In the genomic region with DNA sequence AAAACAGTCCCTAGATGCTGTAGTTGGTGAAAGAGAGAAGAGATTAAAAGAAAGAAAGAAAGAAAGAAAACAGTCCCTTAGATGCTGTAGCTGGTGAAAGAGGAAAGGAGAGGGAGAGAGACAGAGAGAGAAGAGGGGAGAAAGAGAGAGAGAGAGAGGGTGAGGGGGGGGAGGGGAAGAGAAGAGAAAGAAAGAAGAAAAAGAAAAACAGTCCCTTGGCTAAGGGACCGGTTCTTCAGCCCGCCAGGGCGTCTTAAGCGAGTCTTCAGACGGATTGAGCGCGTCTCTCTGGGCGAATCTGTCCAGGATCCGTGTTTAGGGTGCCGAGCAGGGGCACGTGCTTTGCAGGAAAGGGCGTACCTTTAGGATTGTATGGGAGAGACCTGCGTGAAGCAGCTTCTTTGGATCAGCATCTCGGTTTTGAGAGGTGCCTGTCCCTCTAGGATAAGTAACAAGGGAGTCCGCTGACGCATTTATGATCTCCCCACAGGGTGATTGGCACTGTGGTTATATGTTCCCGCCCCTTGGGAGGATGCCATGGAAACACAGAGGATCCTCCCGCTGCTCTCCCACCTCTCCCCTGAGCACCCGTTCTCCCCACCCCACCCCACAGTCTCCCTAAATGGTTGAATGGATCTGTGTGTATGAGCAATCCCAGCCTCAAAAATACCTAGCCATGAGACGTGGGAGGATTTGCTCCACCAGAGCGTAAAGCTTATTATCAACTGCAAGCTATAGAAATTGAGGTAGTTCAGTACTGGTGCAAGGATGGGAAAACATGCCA, we compare ENCODE assay signal across 8 cellular contexts. TPM values are rescaled to one million over a fixed set of nuclear protein-coding genes. Genes with fewer than 3 reads are reported as not detected.
A peak's percentile ranks its signal among the peaks of the same experiment; 100 is the strongest.
DNase-seq lines count a peak whose midpoint lies in the region; ATAC-seq, FAIRE-seq and TF ChIP-seq lines count a peak whose summit lies in the region.

No MANE protein-coding gene starts in this region.

- TF ChIP-seq POLR2A in Raji (IDR thresholded peaks at IDR 0.05; ENCODE audit: insufficient read depth, low read depth, low read length) (peak; percentile 64), spleen (IDR thresholded peaks at IDR 0.05) (no peak)

- no peak for ATAC-seq in HG02970 (IDR thresholded peaks at IDR 0.05; ENCODE audit: low FRiP score, unreplicated experiment)

- peak overlapping the region; percentile 60 for H3K27ac ChIP-seq in HUES48 (ENCODE audit: low read depth, low read length)
- peak overlapping the region; percentile 51 to 59 for H3K27ac ChIP-seq in kidney (ENCODE audit: low read depth in 2 of 2, low read length in 2 of 2)
- peak overlapping the region; percentile 93 to 99 (median 97) for H3K27ac ChIP-seq in spleen

- TF ChIP-seq CTCF in kidney (IDR thresholded peaks at IDR 0.05; ENCODE audit: borderline replicate concordance, extremely low read depth, insufficient read depth) (no peak), spleen (IDR thresholded peaks at IDR 0.05 in 8 of 11, conservative IDR thresholded peaks at IDR 0.05 in 3 of 11) (no peak)

- no peaks in the 10 kb centered on the region for H3K27me3 ChIP-seq in HUES48 (ENCODE audit: control insufficient read depth, insufficient read depth, low read length)
- H3K27me3 ChIP-seq in spleen (replicated peaks in 1 of 7) = no peaks in the 10 kb centered on the region

- H3K9me3 ChIP-seq in HUES48 (ENCODE audit: control insufficient read depth, insufficient read depth, low read length) = no peaks in the 10 kb centered on the region
- H3K9me3 ChIP-seq in kidney (ENCODE audit: control insufficient read depth in 1 of 2, low read length in 2 of 2) = no peaks in the 10 kb centered on the region
- H3K9me3 ChIP-seq in spleen = no peaks in the 10 kb centered on the region

- no peaks in the 10 kb centered on the region for H3K36me3 ChIP-seq in HUES48 (ENCODE audit: control insufficient read depth, insufficient read depth, low read length)
- H3K36me3 ChIP-seq in kidney (ENCODE audit: control insufficient read depth in 1 of 2, insufficient read depth in 2 of 2, low read length in 2 of 2) = no peaks in the 10 kb centered on the region
- H3K36me3 ChIP-seq in spleen = no peaks in the 10 kb centered on the region

- WGBS in spleen, 5 donors = 6 to 9% (median 7%) methylated on average over 20 to 21 of the region's 21 CpGs

- no peak for FAIRE-seq in kidney (lab: Jason Lieb, UNC)

- H3K4me1 ChIP-seq in HUES48 (ENCODE audit: control insufficient read depth, insufficient read depth, low read length) = no peaks in the 10 kb centered on the region
- peaks cover 0 to 4% of the 10 kb centered on the region in 2 donors for H3K4me1 ChIP-seq in kidney (ENCODE audit: control insufficient read depth in 1 of 2, insufficient read depth in 1 of 2, low read depth in 1 of 2, low read length in 2 of 2)
- H3K4me1 ChIP-seq in spleen = peaks cover 5 to 48% (median 22%) of the 10 kb centered on the region in 6 donors

- H3K4me3 ChIP-seq in HUES48 (ENCODE audit: low read depth, low read length) (peak overlapping the region; percentile 81), kidney (ENCODE audit: low read length in 2 of 2) (peak overlapping the region; percentile 67 to 91), spleen (peak overlapping the region; percentile 60 to 78 (median 68))

- H3K9ac ChIP-seq in HUES48 (ENCODE audit: low read depth, low read length) (peak overlapping the region; percentile 26), kidney (ENCODE audit: low read length in 2 of 2) (peak overlapping the region in 1 of 2 donors; percentile 87)

- intact Hi-C loops in kidney (cut with DNase I) = no loop called here
- intact Hi-C loops in spleen (cut with DNase I; ENCODE audit: low total_unique reads) = no loop called here

- DNase-seq in DMS 273 (lab: John Stamatoyannopoulos, UW; ENCODE audit: unreplicated experiment) = peak; percentile 85
- no peak for DNase-seq in DMS 273 treated with DMSO at 0.1 percent for 48 hours (lab: John Stamatoyannopoulos, UW)
- peak; percentile 16 for DNase-seq in central memory CD4-positive, alpha-beta T cell
- DNase-seq in kidney = peak; percentile 81
- DNase-seq in spleen = peak; percentile 79

RNA-seq across cellular contexts. Expression of gene GNGT2, which starts 16.7 kb away (rescaled TPM):
- 4.7 TPM for total RNA-seq in kidney
- polyA plus RNA-seq in kidney (ENCODE audit: insufficient read depth, low read depth, low replicate concordance) = 8.3 TPM
- total RNA-seq in spleen = 10 to 100 TPM; 17.2 to 32.9 (median 21.9) TPM
- polyA plus RNA-seq in spleen = 10 to 100 TPM; 22.7 to 42.9 (median 34.1) TPM

RNA-seq across cellular contexts. Expression of gene ABI3, which starts 16.8 kb away (rescaled TPM):
- total RNA-seq in kidney (18.3 TPM), spleen (100 to 1,000 TPM in 2 of 7 donors, 10 to 100 TPM in 5; 74.0 to 121 (median 87.2) TPM)
- polyA plus RNA-seq in kidney (ENCODE audit: insufficient read depth, low read depth, low replicate concordance) (17.1 TPM), spleen (10 to 100 TPM; 51.3 to 94.7 (median 56.6) TPM)

RNA-seq across cellular contexts. Expression of gene PHOSPHO1, which starts 36.9 kb away (rescaled TPM):
- total RNA-seq in kidney = 0.22 TPM
- polyA plus RNA-seq in kidney (ENCODE audit: insufficient read depth, low read depth, low replicate concordance) = 1.5 TPM
- total RNA-seq in spleen = 10 to 100 TPM in 2 of 7 donors, 1 to 10 TPM in 5; 1.5 to 12.2 (median 6.9) TPM
- 1 to 10 TPM in 1 of 3 donors, under 1 TPM in 2; 0.80 to 2.1 (median 0.96) TPM for polyA plus RNA-seq in spleen
